8 cellular contexts compared by ENCODE assay signal in the genomic region with DNA sequence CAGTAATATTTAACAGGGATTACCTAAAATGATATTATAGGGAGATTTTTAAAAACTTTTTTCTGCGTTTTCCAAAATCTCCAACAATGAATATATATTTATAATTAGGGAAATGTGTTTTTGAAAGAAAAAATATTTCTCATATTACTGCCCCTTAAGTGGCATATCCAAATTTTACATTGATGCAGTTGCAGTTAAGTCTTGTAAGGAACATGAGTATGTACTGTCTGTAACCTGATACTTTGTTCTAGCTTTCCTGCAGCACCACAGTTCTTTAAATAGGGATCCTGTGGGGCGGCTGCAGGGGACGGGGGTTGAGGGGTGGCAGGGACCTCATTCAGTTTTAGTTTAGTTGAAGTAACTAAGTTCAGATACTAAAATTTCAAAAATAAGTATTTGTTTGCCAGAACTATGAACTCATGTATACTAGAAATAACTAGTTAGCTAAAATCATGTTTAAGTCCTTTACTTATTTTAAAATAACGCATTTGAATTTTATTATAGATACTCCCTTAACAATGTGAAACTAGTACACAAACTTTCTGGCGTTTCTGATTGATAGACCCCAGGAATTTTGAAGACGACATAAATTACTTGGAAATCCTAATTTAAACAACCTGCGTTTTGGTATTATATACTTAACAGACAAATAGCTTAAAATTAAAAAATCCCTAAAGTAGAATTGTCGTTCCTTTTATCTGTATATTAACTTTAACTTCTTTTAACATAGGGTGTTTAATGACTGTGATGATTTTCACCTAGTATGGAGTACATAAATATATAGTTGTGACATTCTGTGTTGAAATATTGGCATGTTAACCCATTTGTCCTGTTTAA. TPM values are rescaled to one million over a fixed set of nuclear protein-coding genes. Genes with fewer than 3 reads are reported as not detected.
A peak's percentile ranks its signal among the peaks of the same experiment; 100 is the strongest.
DNase-seq lines count a peak whose midpoint lies in the region; ATAC-seq and TF ChIP-seq lines count a peak whose summit lies in the region.

No MANE protein-coding gene starts in this region.

- H3K4me1 ChIP-seq in right lobe of liver: peaks cover 0 to 27% (median 3%) of the 10 kb centered on the region in 4 donors

- H3K27ac ChIP-seq in right lobe of liver: peak overlapping the region; percentile 94 to 99 (median 95)

- H3K36me3 Mint-ChIP-seq in activated B cell treated with CpG ODN at 0.5 μM for 24 hours (ENCODE audit: low read depth): peaks cover 7% of the 10 kb centered on the region

- intact Hi-C loops in activated B cell treated with CpG ODN at 0.5 μM for 24 hours (cut with micrococcal nuclease): loop anchor here (1.0 to 10.0 kb wide), 7 partner anchors 25 to 1929 kb away; a partner anchor contains a TSS
- intact Hi-C loops in right lobe of liver (cut with DNase I): no loop called here

- WGBS in right lobe of liver (ENCODE audit: insufficient coverage, low coverage, low lambda C conversion rate, missing lambda C conversion rate): 3% methylated on average over 8 of the region's 8 CpGs

- POLR2A ChIA-PET in activated B cell treated with CpG ODN at 0.5 μM for 24 hours (lab: Charles Lee): interaction anchor here (0.6 to 7.2 kb wide), 23 partner anchors 7 to 1929 kb away, joined by 3 to 355 read pairs (median 4); a partner anchor contains a TSS

- peak overlapping the region; percentile 92 for H3K4me3 Mint-ChIP-seq in activated B cell treated with CpG ODN at 0.5 μM for 24 hours

- H3K27me3 Mint-ChIP-seq in activated B cell treated with CpG ODN at 0.5 μM for 24 hours: peaks cover 2% of the 10 kb centered on the region

- no peaks in the 10 kb centered on the region for H3K27me3 ChIP-seq in right lobe of liver

- H3K27ac Mint-ChIP-seq in activated B cell treated with CpG ODN at 0.5 μM for 24 hours: peak overlapping the region; percentile 99

- DNase-seq in NCI-H1417 (lab: John Stamatoyannopoulos, UW): peak in 2 of 3 experiments; percentile 56 to 80
- DNase-seq in NCI-H1417 treated with DMSO at 0.1 percent for 48 hours (lab: John Stamatoyannopoulos, UW): no peak
- peak; percentile 4 for DNase-seq in NCI-H1048 (lab: John Stamatoyannopoulos, UW)
- DNase-seq in activated B cell treated with CpG ODN at 0.5 μM for 24 hours: peak; percentile 25
- DNase-seq in dermis blood vessel endothelial cell: peak; percentile 73
- peak in 2 of 3 donors; percentile 44 to 57 for DNase-seq in right lobe of liver
- peak; percentile 52 for DNase-seq in stimulated activated CD8-positive, alpha-beta memory T cell treated with anti-CD3 and anti-CD28 coated beads, Interleukin-4, amount 100 ng/mL, for 48 hours

- CTCF ChIA-PET in activated B cell treated with CpG ODN at 0.5 μM for 24 hours (lab: Charles Lee): interaction anchor here (0.6 to 2.4 kb wide), 3 partner anchors 26 to 126 kb away, joined by 4 to 11 read pairs (median 5); a partner anchor contains a TSS

- ATAC-seq in HG02763 (IDR thresholded peaks at IDR 0.05; ENCODE audit: unreplicated experiment): peak; percentile 44
- peak; percentile 67 for ATAC-seq in activated B cell treated with CpG ODN at 0.5 μM for 24 hours (ENCODE audit: low read depth)
- peak; percentile 55 to 79 (median 66) for ATAC-seq in right lobe of liver

- TF ChIP-seq POLR2A in right lobe of liver (IDR thresholded peaks at IDR 0.05): no peak

- H3K9me3 ChIP-seq in right lobe of liver: no peaks in the 10 kb centered on the region

- peak overlapping the region; percentile 28 to 58 (median 52) for H3K4me3 ChIP-seq in right lobe of liver

- TF ChIP-seq CTCF in activated B cell treated with CpG ODN at 0.5 μM for 24 hours (IDR thresholded peaks at IDR 0.05) (no peak), right lobe of liver (IDR thresholded peaks at IDR 0.05) (no peak)

- H3K36me3 ChIP-seq in right lobe of liver: no peaks in the 10 kb centered on the region

- no peaks in the 10 kb centered on the region for H3K9me3 Mint-ChIP-seq in activated B cell treated with CpG ODN at 0.5 μM for 24 hours

- peaks cover 50% of the 10 kb centered on the region for H3K4me1 Mint-ChIP-seq in activated B cell treated with CpG ODN at 0.5 μM for 24 hours

RNA-seq across cellular contexts. Expression of a gene that starts 0.6 kb away (rescaled TPM):
- total RNA-seq in activated B cell treated with CpG ODN at 0.5 μM for 24 hours: 9.9 and 11.9 TPM in 2 replicates
- total RNA-seq in dermis blood vessel endothelial cell: 330 and 360 TPM in 2 replicates
- total RNA-seq in right lobe of liver: 10 to 100 TPM; 10.9 to 21.7 (median 14.4) TPM

RNA-seq across cellular contexts. Expression of a gene that starts 25.2 kb away (rescaled TPM):
- total RNA-seq in activated B cell treated with CpG ODN at 0.5 μM for 24 hours (259 and 282 TPM in 2 replicates), dermis blood vessel endothelial cell (106 and 151 TPM in 2 replicates), right lobe of liver (10 to 100 TPM; 21.7 to 38.5 (median 35.6) TPM)

RNA-seq across cellular contexts. Expression of a gene that starts 41.7 kb away (rescaled TPM):
- total RNA-seq in activated B cell treated with CpG ODN at 0.5 μM for 24 hours (not detected in 2 replicates), dermis blood vessel endothelial cell (55.5 and 69.1 TPM in 2 replicates), right lobe of liver (1 to 10 TPM; 4.7 to 9.8 (median 7.0) TPM)

Comparison
In these comparisons a context has a peak if more than half of its experiments do, and no peak if none do; other contexts are left out.
1. RNA of a gene that starts 0.6 kb away (total RNA-seq): 330 to 360 TPM in dermis blood vessel endothelial cell; 10.9 to 21.7 TPM in right lobe of liver and 9.9 to 11.9 TPM in activated B cell treated with CpG ODN at 0.5 μM for 24 hours; every median in the first group is over 10 times any median in the second.
2. Peak in every context shown above with its lines, with median percentiles within 50 percentile points of each other: ATAC-seq.